10 cellular contexts compared by ENCODE assay signal in genomic region chr1:228377664-228378452, GRCh38. TPM values are rescaled to one million over a fixed set of nuclear protein-coding genes. Genes with fewer than 3 reads are reported as not detected.
DNase-seq lines count a peak whose midpoint lies in the region; ATAC-seq and TF ChIP-seq lines count a peak whose summit lies in the region.
"Had no signal": no experiment of that assay in that cellular context is flagged by ENCODE, and none has a peak within 500 bp of the region (broad histone marks: within the 10 kb centered on the region; RNA-seq: fewer than 3 reads in every experiment).

No MANE protein-coding gene starts in this region.

- H3K4me3 ChIP-seq in PC-9 (peak overlapping the region; percentile 67), epithelial cell of esophagus (ENCODE audit: low read length) (peak overlapping the region; percentile 59), neural progenitor cell (peak overlapping the region; percentile 62)

- no peaks in the 10 kb centered on the region for H3K36me3 Mint-ChIP-seq in neural progenitor cell

- H3K9me3 Mint-ChIP-seq in neural progenitor cell: no peaks in the 10 kb centered on the region
- H3K9me3 Mint-ChIP-seq: activated B cell treated with CpG ODN at 0.5 μM for 24 hours had no signal

- H3K27ac Mint-ChIP-seq in neural progenitor cell: no peak overlapping the region
- H3K27ac Mint-ChIP-seq: activated B cell treated with CpG ODN at 0.5 μM for 24 hours had no signal

- H3K9me2 ChIP-seq in PC-9 (ENCODE audit: insufficient read depth): no peaks in the 10 kb centered on the region

- H3K36me3 ChIP-seq in PC-9 (ENCODE audit: low read depth): no peaks in the 10 kb centered on the region
- no peaks in the 10 kb centered on the region for H3K36me3 ChIP-seq in neural progenitor cell
- H3K36me3 ChIP-seq: neutrophil had no signal

- H3F3A ChIP-seq in PC-9 (ENCODE audit: insufficient read depth, low read depth): peaks cover 14% of the 10 kb centered on the region; the same call in 1 of the 2 replicates
- H3F3A ChIP-seq in neural progenitor cell (ENCODE audit: low read depth): no peaks in the 10 kb centered on the region

- DNase-seq in COLO668 (lab: John Stamatoyannopoulos, UW; ENCODE audit: unreplicated experiment) (peak; percentile 58), PC-9 (no peak), epithelial cell of esophagus (ENCODE audit: low read depth) (no peak), neural progenitor cell (ENCODE audit: low spot score) (no peak)
- DNase-seq: activated B cell treated with CpG ODN at 0.5 μM for 24 hours had no signal

- peak overlapping the region; percentile 83 for H3K4me2 ChIP-seq in PC-9
- peak overlapping the region; percentile 98 for H3K4me2 ChIP-seq in neural progenitor cell

- no peak overlapping the region for H3K9ac ChIP-seq in neural progenitor cell

- no peak overlapping the region for H2AFZ ChIP-seq in PC-9
- H2AFZ ChIP-seq in neural progenitor cell (replicated peaks): peak overlapping the region; percentile 66

- no TSS peak for BruUV-seq in PC-9 (replicated peaks; lab: Mats Ljungman, UMichigan)

- no peaks in the 10 kb centered on the region for H4K20me1 ChIP-seq in PC-9 (ENCODE audit: insufficient read depth)
- H4K20me1 ChIP-seq in neural progenitor cell (ENCODE audit: low read depth): peaks cover 16% of the 10 kb centered on the region

- TF ChIP-seq CTCF in PC-9 (conservative IDR thresholded peaks at IDR 0.05): no peak
- TF ChIP-seq CTCF in epithelial cell of esophagus (IDR thresholded peaks at IDR 0.05; ENCODE audit: insufficient read depth, low read depth, low read length, missing control alignments): no peak
- no peak for TF ChIP-seq CTCF in neural progenitor cell (IDR thresholded peaks at IDR 0.05)

- peaks cover 15% of the 10 kb centered on the region for H3K4me1 ChIP-seq in PC-9 (replicated peaks; ENCODE audit: insufficient read depth)
- H3K4me1 ChIP-seq in neural progenitor cell: peaks cover 5% of the 10 kb centered on the region

- intact Hi-C loops in PC-9 (cut with micrococcal nuclease; ENCODE audit: unreplicated experiment): loop anchor here (1.0 to 10.0 kb wide), 7 partner anchors 29 to 613 kb away; partner anchors contain the start of gene TRIM11

- peaks cover 14% of the 10 kb centered on the region for H3K27me3 Mint-ChIP-seq in neural progenitor cell (ENCODE audit: insufficient read depth, low read depth)

- H3K4me3 Mint-ChIP-seq in neural progenitor cell: peak overlapping the region; percentile 71

- CTCF ChIA-PET in PC-9 (lab: Charles Lee): interaction anchor here (0.6 kb wide), 1 partner anchor 1565 kb away, joined by 3 read pairs; no protein-coding TSS in a partner anchor

- H3K9me3 ChIP-seq in PC-9 (ENCODE audit: insufficient read depth, low read depth) (no peaks in the 10 kb centered on the region), neural progenitor cell (ENCODE audit: low read depth) (no peaks in the 10 kb centered on the region)
- H3K9me3 ChIP-seq: neutrophil had no signal

- no peak for ATAC-seq in HG02973 (IDR thresholded peaks at IDR 0.05; ENCODE audit: unreplicated experiment)
- no peak for ATAC-seq in GM18511 (IDR thresholded peaks at IDR 0.05; ENCODE audit: unreplicated experiment)
- ATAC-seq in GM19463 (IDR thresholded peaks at IDR 0.05; ENCODE audit: unreplicated experiment): no peak
- ATAC-seq in HG03571 (IDR thresholded peaks at IDR 0.05; ENCODE audit: unreplicated experiment): no peak

- H3K79me2 ChIP-seq in PC-9 (ENCODE audit: low read depth) (no peaks in the 10 kb centered on the region), neural progenitor cell (ENCODE audit: low read depth) (no peaks in the 10 kb centered on the region)

- no peak overlapping the region for H3K27ac ChIP-seq in PC-9
- no peak overlapping the region for H3K27ac ChIP-seq in neural progenitor cell
- H3K27ac ChIP-seq: neutrophil had no signal

- no peaks in the 10 kb centered on the region for H3K27me3 ChIP-seq in PC-9 (ENCODE audit: insufficient read depth, low read depth)
- peaks cover 52% of the 10 kb centered on the region for H3K27me3 ChIP-seq in neural progenitor cell

- POLR2A ChIA-PET in PC-9 (lab: Charles Lee; ENCODE audit: unreplicated experiment): interaction anchor here (0.5 kb wide), 1 partner anchor 75 kb away, joined by 3 read pairs; no protein-coding TSS in a partner anchor

- peaks cover 5% of the 10 kb centered on the region for H3K4me1 Mint-ChIP-seq in neural progenitor cell

RNA-seq across cellular contexts. Expression of gene TRIM11, which starts 28.8 kb away (rescaled TPM):
- total RNA-seq in PC-9 (2021) (76.5 and 78.2 TPM in 2 replicates), neural progenitor cell (ENCODE audit: low replicate concordance) (13.7 and 24.9 TPM in 2 replicates)

RNA-seq across cellular contexts. Expression of gene TRIM17, which starts 38.8 kb away (rescaled TPM):
- 47.4 and 55.5 TPM in 2 replicates for total RNA-seq in PC-9 (2021)
- total RNA-seq in neural progenitor cell (ENCODE audit: low replicate concordance): 2.9 and 5.0 TPM in 2 replicates
- total RNA-seq: activated B cell treated with CpG ODN at 0.5 μM for 24 hours had no signal
